13 cellular contexts compared by ENCODE assay signal in genomic region chr1:24683713-24684162, GRCh38. TPM values are rescaled to one million over a fixed set of nuclear protein-coding genes. Genes with fewer than 3 reads are reported as not detected.
DNase-seq lines count a peak whose midpoint lies in the region; TF ChIP-seq lines count a peak whose summit lies in the region.
"Had no signal": no experiment of that assay in that cellular context is flagged by ENCODE, and none has a peak within 500 bp of the region (broad histone marks: within the 10 kb centered on the region; RNA-seq: fewer than 3 reads in every experiment).

No MANE protein-coding gene starts in this region.

- peaks cover under 1% of the 10 kb centered on the region for H3K79me2 ChIP-seq in trophoblast cell (ENCODE audit: control insufficient read depth, insufficient read depth, low read length, poor library complexity)

- no peak overlapping the region for H3K4ac ChIP-seq in trophoblast cell (ENCODE audit: low read depth, low read length)

- no peak overlapping the region for H3K23ac ChIP-seq in trophoblast cell (ENCODE audit: low read length)

- H3K27ac ChIP-seq in trophoblast cell (ENCODE audit: low read depth, low read length): no peak overlapping the region
- H3K27ac ChIP-seq: upper lobe of left lung had no signal

- TF ChIP-seq CTCF in fibroblast of the aortic adventitia (IDR thresholded peaks at IDR 0.05; ENCODE audit: insufficient read depth, low read length): peak; percentile 3

- H2BK5ac ChIP-seq in trophoblast cell (ENCODE audit: low read depth, low read length, poor library complexity): no peak overlapping the region

- H3K9ac ChIP-seq in trophoblast cell (ENCODE audit: low read length): no peak overlapping the region

- H3K4me2 ChIP-seq in trophoblast cell (ENCODE audit: low read length): no peak overlapping the region

- no peak overlapping the region for H2AFZ ChIP-seq in trophoblast cell (ENCODE audit: insufficient read depth, low read length, poor library complexity)

- no peak overlapping the region for H3K4me3 ChIP-seq in fibroblast of the aortic adventitia (ENCODE audit: low read depth, low read length)
- no peak overlapping the region for H3K4me3 ChIP-seq in trophoblast cell (ENCODE audit: low read depth, low read length)
- H3K4me3 ChIP-seq: upper lobe of left lung had no signal

- H4K12ac ChIP-seq in trophoblast cell (ENCODE audit: low read depth, low read length): no peak overlapping the region

- no CpG with 5 or more reads among the region's 6 CpGs for WGBS in trophoblast cell (ENCODE audit: extremely low coverage, insufficient coverage, insufficient read length)

- no peak overlapping the region for H3K14ac ChIP-seq in trophoblast cell (ENCODE audit: low read length)

- peaks cover 1% of the 10 kb centered on the region for H3K79me1 ChIP-seq in trophoblast cell (ENCODE audit: low read length)

- H4K91ac ChIP-seq in trophoblast cell (ENCODE audit: low read depth, low read length): no peak overlapping the region

- H3K4me1 ChIP-seq in trophoblast cell (ENCODE audit: control insufficient read depth in 1 of 2, insufficient read depth in 2 of 2, low read length in 2 of 2): peaks cover under 1 to 3% of the 10 kb centered on the region in 2 experiments

- no peak overlapping the region for H4K8ac ChIP-seq in trophoblast cell (ENCODE audit: low read depth, low read length)

- no peaks in the 10 kb centered on the region for H3K9me3 ChIP-seq in trophoblast cell (ENCODE audit: insufficient read depth, low read depth, low read length)
- H3K9me3 ChIP-seq: upper lobe of left lung had no signal

- no peak overlapping the region for H2BK12ac ChIP-seq in trophoblast cell (ENCODE audit: low read length)

- no peak overlapping the region for H2AK5ac ChIP-seq in trophoblast cell (ENCODE audit: low read length)

- no peaks in the 10 kb centered on the region for H3K36me3 ChIP-seq in trophoblast cell (ENCODE audit: control insufficient read depth in 1 of 2, insufficient read depth in 2 of 2, low read length in 2 of 2)
- H3K36me3 ChIP-seq: upper lobe of left lung had no signal

- H3K18ac ChIP-seq in trophoblast cell (ENCODE audit: low read length): no peak overlapping the region

- no peaks in the 10 kb centered on the region for H3K27me3 ChIP-seq in trophoblast cell (ENCODE audit: insufficient read depth, low read length)
- H3K27me3 ChIP-seq: upper lobe of left lung had no signal

- DNase-seq in ELR (ENCODE audit: low read depth) (peak; percentile 99), RPMI7951 (ENCODE audit: low read depth) (peak; percentile 99), fibroblast of the aortic adventitia (ENCODE audit: low read depth) (peak; percentile 97), trophoblast cell (peak; percentile 94 to 95), CD1c-positive myeloid dendritic cell (ENCODE audit: extremely low spot score) (no peak), NK-92 (lab: John Stamatoyannopoulos, UW; ENCODE audit: unreplicated experiment) (no peak), T-helper 9 cell (no peak), NCI-H1417 treated with DMSO at 0.1 percent for 48 hours (lab: John Stamatoyannopoulos, UW) (no peak)
- DNase-seq: activated effector memory CD4-positive, alpha-beta T cell treated with anti-CD3 and anti-CD28 coated beads, Interleukin-2, amount 50 U/mL, for 16 hours; GF-D8; stimulated activated CD4-positive, alpha-beta T cell treated with anti-CD3 and anti-CD28 coated beads, Interleukin-12 subunit alpha, Interleukin-12 subunit beta, amount 100 ng/mL, for 4 hours; T-cell; upper lobe of left lung had no signal

- no peak overlapping the region for H2BK120ac ChIP-seq in trophoblast cell (ENCODE audit: insufficient read depth, low read length, poor library complexity)

RNA-seq across cellular contexts. Expression of gene SRRM1, which starts 40.6 kb away (rescaled TPM):
- total RNA-seq in RPMI7951 (2014; rRNA removed; shearing (Covaris generic)): 31.9 and 50.0 TPM in 2 replicates
- 74.3 and 108 TPM in 2 replicates for total RNA-seq in fibroblast of the aortic adventitia (ENCODE audit: low replicate concordance)
- 231 and 235 TPM in 2 replicates for polyA plus RNA-seq in trophoblast cell (2013)

Comparison
In these comparisons a context has a peak if more than half of its experiments do, and no peak if none do; other contexts are left out.
1. DNase-seq: peak in ELR (single experiment), RPMI7951 (single experiment), fibroblast of the aortic adventitia (single experiment) and trophoblast cell (2 of 2); none in CD1c-positive myeloid dendritic cell (single experiment), NK-92 (single experiment), T-helper 9 cell (single experiment) and NCI-H1417 treated with DMSO at 0.1 percent for 48 hours (single experiment).